Comparison of ENCODE assay signal across 13 cellular contexts in genomic region chr1:110786802-110787327, GRCh38.
DNase-seq lines count a peak whose midpoint lies in the region; ATAC-seq and TF ChIP-seq lines count a peak whose summit lies in the region.
"Had no signal": no experiment of that assay in that cellular context is flagged by ENCODE, and none has a peak within 500 bp of the region (broad histone marks: within the 10 kb centered on the region; RNA-seq: fewer than 3 reads in every experiment).

No MANE protein-coding gene starts in this region.

- peak overlapping the region; percentile 78 to 88 (median 82) for H3K4me3 Mint-ChIP-seq in CD4-positive, alpha-beta memory T cell
- peak overlapping the region; percentile 33 for H3K4me3 Mint-ChIP-seq in activated naive CD8-positive, alpha-beta T cell treated with anti-CD3 and anti-CD28 coated beads for 36 hours
- no peak overlapping the region for H3K4me3 Mint-ChIP-seq in Calu3 (ENCODE audit: low read depth, unreplicated experiment)

- POLR2A ChIA-PET in CD4-positive, alpha-beta memory T cell (lab: Charles Lee; ENCODE audit: partially characterized antibody), result interaction anchor here (0.6 to 4.9 kb wide), 32 partner anchors 9 to 968 kb away, joined by 3 to 69 read pairs (median 5); partner anchors contain the start of genes CD53, KCNA2, KCNA3 and LRIF1

- no peaks in the 10 kb centered on the region for H3K27me3 ChIP-seq in CD4-positive, alpha-beta memory T cell (ENCODE audit: insufficient read depth, low read length)
- H3K27me3 ChIP-seq: SJSA1, thyroid gland had no signal

- H3K4me3 ChIP-seq in CD4-positive, alpha-beta memory T cell (ENCODE audit: low read length in 2 of 2), result peak overlapping the region; percentile 15 to 19
- H3K4me3 ChIP-seq: SJSA1, thyroid gland had no signal

- no TSS peak for BruUV-seq in Calu3 (replicated peaks; lab: Mats Ljungman, UMichigan)

- peaks cover 3 to 16% of the 10 kb centered on the region in 2 donors for H3K36me3 Mint-ChIP-seq in CD4-positive, alpha-beta memory T cell
- peaks cover 13% of the 10 kb centered on the region for H3K36me3 Mint-ChIP-seq in activated naive CD8-positive, alpha-beta T cell treated with anti-CD3 and anti-CD28 coated beads for 36 hours
- no peaks in the 10 kb centered on the region for H3K36me3 Mint-ChIP-seq in Calu3 (ENCODE audit: insufficient read depth, unreplicated experiment)

- CTCF ChIA-PET in CD4-positive, alpha-beta memory T cell (lab: Charles Lee; ENCODE audit: partially characterized antibody), result interaction anchor here (0.8 to 10.1 kb wide), 29 partner anchors 12 to 579 kb away, joined by 3 to 145 read pairs (median 5); partner anchors contain the start of genes CD53 and KCNA3
- CTCF ChIA-PET in Calu3 (lab: Charles Lee), result no interaction called here

- DNase-seq in CD4-positive, alpha-beta memory T cell, result no peak
- no peak for DNase-seq in activated naive CD8-positive, alpha-beta T cell treated with anti-CD3 and anti-CD28 coated beads for 36 hours
- no peak for DNase-seq in Calu3
- DNase-seq in activated gamma-delta T cell treated with Interleukin-2 at 50 U/mL for 16 hours, result no peak
- DNase-seq in SIG-M5 treated with dmso at 0.1 percent for 504 hours (lab: John Stamatoyannopoulos, UW; ENCODE audit: unreplicated experiment), result no peak
- DNase-seq: activated CD4-positive, alpha-beta T cell treated with anti-CD3 and anti-CD28 coated beads, Interleukin-2, amount 50 U/mL, for 48 hours; NCI-H526 treated with DMSO at 0.1 percent for 48 hours; thyroid gland had no signal

- no peak for TF ChIP-seq CTCF in Calu3 (IDR thresholded peaks at IDR 0.05; ENCODE audit: unreplicated experiment)

- peak overlapping the region; percentile 76 to 95 (median 92) for H3K27ac Mint-ChIP-seq in CD4-positive, alpha-beta memory T cell
- H3K27ac Mint-ChIP-seq in activated naive CD8-positive, alpha-beta T cell treated with anti-CD3 and anti-CD28 coated beads for 36 hours, result peak overlapping the region; percentile 77
- H3K27ac Mint-ChIP-seq in Calu3 (ENCODE audit: unreplicated experiment), result no peak overlapping the region

- no peaks in the 10 kb centered on the region for H3K27me3 Mint-ChIP-seq in CD4-positive, alpha-beta memory T cell
- no peaks in the 10 kb centered on the region for H3K27me3 Mint-ChIP-seq in activated naive CD8-positive, alpha-beta T cell treated with anti-CD3 and anti-CD28 coated beads for 36 hours
- peaks cover 76% of the 10 kb centered on the region for H3K27me3 Mint-ChIP-seq in Calu3 (ENCODE audit: unreplicated experiment)

- H3K9me3 Mint-ChIP-seq in CD4-positive, alpha-beta memory T cell, result peaks cover 0 to 30% (median 18%) of the 10 kb centered on the region in 8 donors
- H3K9me3 Mint-ChIP-seq in activated naive CD8-positive, alpha-beta T cell treated with anti-CD3 and anti-CD28 coated beads for 36 hours, result peaks cover 17% of the 10 kb centered on the region
- H3K9me3 Mint-ChIP-seq in Calu3 (ENCODE audit: low read depth, unreplicated experiment), result no peaks in the 10 kb centered on the region

- no peaks in the 10 kb centered on the region for H3K9me3 ChIP-seq in CD4-positive, alpha-beta memory T cell (ENCODE audit: control insufficient read depth in 1 of 2, low read length in 2 of 2)
- H3K9me3 ChIP-seq: SJSA1, thyroid gland had no signal

- H3K4me1 Mint-ChIP-seq in CD4-positive, alpha-beta memory T cell, result peaks cover 55 to 72% (median 67%) of the 10 kb centered on the region in 4 donors
- peaks cover 47% of the 10 kb centered on the region for H3K4me1 Mint-ChIP-seq in activated naive CD8-positive, alpha-beta T cell treated with anti-CD3 and anti-CD28 coated beads for 36 hours
- no peaks in the 10 kb centered on the region for H3K4me1 Mint-ChIP-seq in Calu3 (ENCODE audit: low read depth, unreplicated experiment)

- no peaks in the 10 kb centered on the region for H3K36me3 ChIP-seq in CD4-positive, alpha-beta memory T cell (ENCODE audit: insufficient read depth, low read length)
- H3K36me3 ChIP-seq: SJSA1, thyroid gland had no signal

- intact Hi-C loops in CD4-positive, alpha-beta memory T cell (cut with micrococcal nuclease), result loop anchor here (1.0 to 2.0 kb wide), 4 partner anchors 43 to 205 kb away; no protein-coding TSS in a partner anchor
- intact Hi-C loops in Calu3 (cut with micrococcal nuclease; ENCODE audit: unreplicated experiment), result no loop called here

- ATAC-seq in GM18867 (IDR thresholded peaks at IDR 0.05; ENCODE audit: unreplicated experiment) (peak; percentile 42), HG03432 (IDR thresholded peaks at IDR 0.05; ENCODE audit: unreplicated experiment) (peak; percentile 40), GM19395 (IDR thresholded peaks at IDR 0.05; ENCODE audit: unreplicated experiment) (no peak)

- peak overlapping the region; percentile 34 for H3K27ac ChIP-seq in CD4-positive, alpha-beta memory T cell (ENCODE audit: low read depth, low read length)
- H3K27ac ChIP-seq: epithelial cell of prostate, SJSA1, thyroid gland had no signal

- H3K4me1 ChIP-seq in CD4-positive, alpha-beta memory T cell (ENCODE audit: insufficient read depth, low read length), result peaks cover 65% of the 10 kb centered on the region
- H3K4me1 ChIP-seq: SJSA1, thyroid gland had no signal
